In genomic region chr1:84425145-84425876, GRCh38 we compare ENCODE assay signal across 19 cellular contexts. TPM values are rescaled to one million over a fixed set of nuclear protein-coding genes. Genes with fewer than 3 reads are reported as not detected.
"Had no signal": no experiment of that assay in that cellular context is flagged by ENCODE, and none has a peak within 500 bp of the region (broad histone marks: within the 10 kb centered on the region; RNA-seq: fewer than 3 reads in every experiment).

No MANE protein-coding gene starts in this region.

- H3K36me3 ChIP-seq: esophagus squamous epithelium, transverse colon, WERI-Rb-1 had no signal

- H3K4me1 ChIP-seq: esophagus squamous epithelium, transverse colon had no signal

- ATAC-seq: activated CD8-positive, alpha-beta T cell treated with anti-CD3 and anti-CD28 coated beads for 36 hours; activated T-cell treated with anti-CD3 and anti-CD28 coated beads, Interleukin-2, amount 50 U/mL, for 72 hours; foreskin keratinocyte; left colon; mucosa of descending colon; natural killer cell; right cardiac atrium; stimulated activated memory B cell treated with anti-CD40 and anti-IgM and Interleukin-4, amounts not matched to agents 10 μg/mL and 1 μg/mL and 100 μg/mL, for 72 hours had no signal

- H3K9me3 ChIP-seq: esophagus squamous epithelium had no signal

- H3K27me3 ChIP-seq: esophagus squamous epithelium, foreskin keratinocyte, transverse colon had no signal

- DNase-seq: activated CD4-positive, alpha-beta T cell treated with anti-CD3 and anti-CD28 coated beads for 4 hours; activated CD8-positive, alpha-beta memory T cell treated with anti-CD3 and anti-CD28 coated beads, Interleukin-2, amount 50 U/mL, for 4 hours; activated CD8-positive, alpha-beta T cell treated with anti-CD3 and anti-CD28 coated beads for 36 hours; activated gamma-delta T cell treated with Interleukin-2 at 50 U/mL for 16 hours; activated naive CD8-positive, alpha-beta T cell treated with anti-CD3 and anti-CD28 coated beads, Interleukin-2, amount 10 ng/mL, durations not matched to agents 7 days and 5 days; activated T-cell treated with anti-CD3 and anti-CD28 coated beads, Interleukin-2, amount 50 U/mL, for 72 hours; esophagus squamous epithelium; foreskin keratinocyte; left colon; mucosa of descending colon; natural killer cell; stimulated activated CD4-positive, alpha-beta T cell treated with anti-CD3 and anti-CD28 coated beads, Interleukin-1b, Interleukin-23, amount 100 ng/mL, for 48 hours; transverse colon; WERI-Rb-1 had no signal

- H3K27ac ChIP-seq: esophagus squamous epithelium, foreskin keratinocyte, transverse colon, WERI-Rb-1 had no signal

- H3K4me3 ChIP-seq: esophagus squamous epithelium, mucosa of descending colon, transverse colon had no signal

RNA-seq across cellular contexts. Expression of gene DNASE2B, which starts 27.0 kb away (rescaled TPM):
- total RNA-seq: activated CD8-positive, alpha-beta T cell treated with anti-CD3 and anti-CD28 coated beads for 36 hours; activated naive CD8-positive, alpha-beta T cell treated with anti-CD3 and anti-CD28 coated beads, Interleukin-2, amount 10 ng/mL, durations not matched to agents 7 days and 5 days; activated T-cell treated with anti-CD3 and anti-CD28 coated beads, Interleukin-2, amount 50 U/mL, for 72 hours; astrocyte; esophagus squamous epithelium; foreskin keratinocyte; lung microvascular endothelial cell; natural killer cell; right cardiac atrium; T-helper 2 cell treated with Interferon-gamma antibody and Interleukin-4, amounts not matched to agents 100 ng/mL and 5 ng/mL, for 36 hours had no signal
- polyA plus RNA-seq: foreskin keratinocyte, right cardiac atrium had no signal
